1 cellular context compared by ENCODE assay signal in genomic region chr11:62260261-62260953, GRCh38.
TF ChIP-seq lines count a peak whose summit lies in the region.

No MANE protein-coding gene starts in this region.

TF ChIP-seq in HepG2, 621 proteins besides CTCF, POLR2A, EP300 and RAD21 (continued from another document and continues in another):
- TF ChIP-seq ZBTB39 (CRISPR knock-in tag; IDR thresholded peaks at IDR 0.05) = peak; percentile 79; the same call in 1 of the 2 replicates
- TF ChIP-seq ZMYM3 (CRISPR knock-in tag; IDR thresholded peaks at IDR 0.05) = 0 out of 2 replicates have a peak, but pooled peaks have one; percentile 36
- no peak for TF ChIP-seq ZNF143 (CRISPR knock-in tag; IDR thresholded peaks at IDR 0.05)
- TF ChIP-seq ZFP41 (CRISPR knock-in tag; IDR thresholded peaks at IDR 0.05; ENCODE audit: borderline replicate concordance) = no peak
- TF ChIP-seq ZNF512 (CRISPR knock-in tag; IDR thresholded peaks at IDR 0.05) = no peak
- no peak for TF ChIP-seq HINFP (CRISPR knock-in tag; IDR thresholded peaks at IDR 0.05; ENCODE audit: low read depth)
- TF ChIP-seq NFE2L1 (CRISPR knock-in tag; IDR thresholded peaks at IDR 0.05; ENCODE audit: borderline replicate concordance) = no peak
- no peak for TF ChIP-seq TEAD2 (CRISPR knock-in tag; IDR thresholded peaks at IDR 0.05)
- peak; percentile 55; the same call in 1 of the 2 replicates for TF ChIP-seq ERF (CRISPR knock-in tag; IDR thresholded peaks at IDR 0.05)
- TF ChIP-seq IKZF5 (CRISPR knock-in tag; IDR thresholded peaks at IDR 0.05) = peak; percentile 84; the same call in 1 of the 2 replicates
- no peak for TF ChIP-seq ZNF589 (CRISPR knock-in tag; conservative IDR thresholded peaks at IDR 0.05)
- TF ChIP-seq DMAP1 (CRISPR knock-in tag; IDR thresholded peaks at IDR 0.05) = no peak
- no peak for TF ChIP-seq ATM (IDR thresholded peaks at IDR 0.05; ENCODE audit: borderline replicate concordance)
- TF ChIP-seq ZNF629 (CRISPR knock-in tag; conservative IDR thresholded peaks at IDR 0.05) = no peak
- no peak for TF ChIP-seq BCL3 (CRISPR knock-in tag; IDR thresholded peaks at IDR 0.05)
- no peak for TF ChIP-seq MYNN (CRISPR knock-in tag; IDR thresholded peaks at IDR 0.05; ENCODE audit: low read depth)
- peak; percentile 43; the same call in 1 of the 2 replicates for TF ChIP-seq EHMT2 (IDR thresholded peaks at IDR 0.05; ENCODE audit: borderline replicate concordance, low read depth, low read length)
- no peak for TF ChIP-seq GLMP (CRISPR knock-in tag; IDR thresholded peaks at IDR 0.05; ENCODE audit: borderline replicate concordance)
- TF ChIP-seq BRCA1 (CRISPR knock-in tag; IDR thresholded peaks at IDR 0.05) = no peak
- no peak; the same call in 1 of the 2 replicates for TF ChIP-seq MTA1 (CRISPR knock-in tag; IDR thresholded peaks at IDR 0.05; ENCODE audit: borderline replicate concordance)
- peak; percentile 81 for TF ChIP-seq ZBTB25 (CRISPR knock-in tag; IDR thresholded peaks at IDR 0.05)
- TF ChIP-seq PLRG1 (conservative IDR thresholded peaks at IDR 0.05) = no peak
- no peak for TF ChIP-seq ZNF770 (CRISPR knock-in tag; IDR thresholded peaks at IDR 0.05)
- peak; percentile 81; the same call in 1 of the 2 replicates for TF ChIP-seq ZBTB7B (CRISPR knock-in tag; IDR thresholded peaks at IDR 0.05)
- TF ChIP-seq ZNF251 (CRISPR knock-in tag; IDR thresholded peaks at IDR 0.05) = no peak
- peak; percentile 91; the same call in 1 of the 2 replicates for TF ChIP-seq ZKSCAN8 (CRISPR knock-in tag; IDR thresholded peaks at IDR 0.05; ENCODE audit: borderline replicate concordance)
- TF ChIP-seq MZF1 (CRISPR knock-in tag; IDR thresholded peaks at IDR 0.05; ENCODE audit: borderline replicate concordance) = no peak
- TF ChIP-seq JUNB (CRISPR knock-in tag; IDR thresholded peaks at IDR 0.05; ENCODE audit: borderline replicate concordance) = no peak; the same call in 1 of the 2 replicates
- no peak for TF ChIP-seq KLF12 (CRISPR knock-in tag; IDR thresholded peaks at IDR 0.05; ENCODE audit: borderline replicate concordance)
- TF ChIP-seq POGZ (CRISPR knock-in tag; IDR thresholded peaks at IDR 0.05) = peak; percentile 52
- TF ChIP-seq GRHL1 (CRISPR knock-in tag; conservative IDR thresholded peaks at IDR 0.05) = no peak
- TF ChIP-seq ZFP36 (IDR thresholded peaks at IDR 0.05; ENCODE audit: borderline replicate concordance, low read depth, low read length, partially characterized antibody) = no peak
- no peak for TF ChIP-seq ZNF383 (CRISPR knock-in tag; IDR thresholded peaks at IDR 0.05; ENCODE audit: borderline replicate concordance)
- no peak for TF ChIP-seq PLSCR1 (CRISPR knock-in tag; IDR thresholded peaks at IDR 0.05; ENCODE audit: borderline replicate concordance)
- TF ChIP-seq ARID4A (CRISPR knock-in tag; IDR thresholded peaks at IDR 0.05; ENCODE audit: borderline replicate concordance) = peak; percentile 46; the same call in 1 of the 2 replicates
